26 cellular contexts compared by ENCODE assay signal in genomic region chr4:146435962-146436361, GRCh38.
"Had no signal": no experiment of that assay in that cellular context is flagged by ENCODE, and none has a peak within 500 bp of the region (broad histone marks: within the 10 kb centered on the region; RNA-seq: fewer than 3 reads in every experiment).

No MANE protein-coding gene starts in this region.

- H3K9me3 ChIP-seq: adrenal gland, Peyer's patch, SJSA1 had no signal

- H3K4me3 ChIP-seq: adrenal gland, Peyer's patch, SJSA1 had no signal

- H3K4me1 ChIP-seq: Peyer's patch had no signal

- H3K4me3 Mint-ChIP-seq: activated B cell treated with CpG ODN at 0.5 μM for 24 hours; activated CD8-positive, alpha-beta T cell treated with anti-CD3 and anti-CD28 coated beads for 36 hours; activated naive CD4-positive, alpha-beta T cell treated with anti-CD3 and anti-CD28 coated beads, Interleukin-2, amount 10 ng/mL, durations not matched to agents 7 days and 5 days; activated naive CD8-positive, alpha-beta T cell treated with anti-CD3 and anti-CD28 coated beads, Interleukin-2, amount 10 ng/mL, durations not matched to agents 7 days and 5 days; activated T-cell treated with anti-CD3 and anti-CD28 coated beads, Interleukin-2, amount 50 U/mL, for 72 hours; T-cell had no signal

- H3K36me3 ChIP-seq: adrenal gland, Peyer's patch, SJSA1 had no signal

- H3K9me3 Mint-ChIP-seq: activated B cell treated with CpG ODN at 0.5 μM for 24 hours; activated CD8-positive, alpha-beta T cell treated with anti-CD3 and anti-CD28 coated beads for 36 hours; activated naive CD4-positive, alpha-beta T cell treated with anti-CD3 and anti-CD28 coated beads, Interleukin-2, amount 10 ng/mL, durations not matched to agents 7 days and 5 days; activated naive CD8-positive, alpha-beta T cell treated with anti-CD3 and anti-CD28 coated beads, Interleukin-2, amount 10 ng/mL, durations not matched to agents 7 days and 5 days; activated T-cell treated with anti-CD3 and anti-CD28 coated beads, Interleukin-2, amount 50 U/mL, for 72 hours; activated T-helper 2 cell treated with anti-CD3 and anti-CD28 coated beads, Interferon-gamma antibody, Interleukin-2, Interleukin-4, amounts not matched to agents 10 μg/mL and 5 μg/mL and 100 μg/mL, durations not matched to agents 14 hours and 24 hours and 36 hours; T-cell had no signal

- DNase-seq: activated B cell treated with CpG ODN at 0.5 μM for 24 hours; activated CD8-positive, alpha-beta memory T cell treated with anti-CD3 and anti-CD28 coated beads, Interleukin-2, amount 50 U/mL, for 4 hours; activated CD8-positive, alpha-beta T cell treated with anti-CD3 and anti-CD28 coated beads for 36 hours; activated gamma-delta T cell treated with Interleukin-2 at 50 U/mL for 16 hours; activated naive CD4-positive, alpha-beta T cell treated with anti-CD3 and anti-CD28 coated beads, Interleukin-2, amount 10 ng/mL, durations not matched to agents 7 days and 5 days; activated naive CD8-positive, alpha-beta T cell treated with anti-CD3 and anti-CD28 coated beads, Interleukin-2, amount 10 ng/mL, durations not matched to agents 7 days and 5 days; activated T-cell treated with anti-CD3 and anti-CD28 coated beads, Interleukin-2, amount 50 U/mL, for 72 hours; adrenal gland; anterior cingulate cortex; central memory CD4-positive, alpha-beta T cell; Kasumi-1; KBM-7; NCI-H1105 treated with DMSO at 0.1 percent for 48 hours; NCI-H1436 treated with DMSO at 0.1 percent for 48 hours; NCI-H187; NCI-H2081 treated with DMSO at 0.1 percent for 48 hours; NCI-H446; NCI-H524; Peyer's patch; Right ventricle myocardium superior; T-cell; T-helper 2 cell; T1000 had no signal

- H3K27ac Mint-ChIP-seq: activated B cell treated with CpG ODN at 0.5 μM for 24 hours; activated CD8-positive, alpha-beta T cell treated with anti-CD3 and anti-CD28 coated beads for 36 hours; activated naive CD4-positive, alpha-beta T cell treated with anti-CD3 and anti-CD28 coated beads, Interleukin-2, amount 10 ng/mL, durations not matched to agents 7 days and 5 days; activated naive CD8-positive, alpha-beta T cell treated with anti-CD3 and anti-CD28 coated beads, Interleukin-2, amount 10 ng/mL, durations not matched to agents 7 days and 5 days; activated T-cell treated with anti-CD3 and anti-CD28 coated beads, Interleukin-2, amount 50 U/mL, for 72 hours; activated T-helper 2 cell treated with anti-CD3 and anti-CD28 coated beads, Interferon-gamma antibody, Interleukin-2, Interleukin-4, amounts not matched to agents 10 μg/mL and 5 μg/mL and 100 μg/mL, durations not matched to agents 14 hours and 24 hours and 36 hours; T-cell had no signal

- H3K27me3 ChIP-seq: adrenal gland, Peyer's patch, SJSA1 had no signal

- ATAC-seq: activated CD8-positive, alpha-beta T cell treated with anti-CD3 and anti-CD28 coated beads for 36 hours; activated T-cell treated with anti-CD3 and anti-CD28 coated beads, Interleukin-2, amount 50 U/mL, for 72 hours; T-cell had no signal

- H3K4me1 Mint-ChIP-seq: activated B cell treated with CpG ODN at 0.5 μM for 24 hours; activated naive CD4-positive, alpha-beta T cell treated with anti-CD3 and anti-CD28 coated beads, Interleukin-2, amount 10 ng/mL, durations not matched to agents 7 days and 5 days; activated naive CD8-positive, alpha-beta T cell treated with anti-CD3 and anti-CD28 coated beads, Interleukin-2, amount 10 ng/mL, durations not matched to agents 7 days and 5 days had no signal

- H3K27ac ChIP-seq: adrenal gland, Peyer's patch, RWPE1, SJSA1 had no signal

- H3K27me3 Mint-ChIP-seq: activated B cell treated with CpG ODN at 0.5 μM for 24 hours; activated CD8-positive, alpha-beta T cell treated with anti-CD3 and anti-CD28 coated beads for 36 hours; activated naive CD4-positive, alpha-beta T cell treated with anti-CD3 and anti-CD28 coated beads, Interleukin-2, amount 10 ng/mL, durations not matched to agents 7 days and 5 days; activated naive CD8-positive, alpha-beta T cell treated with anti-CD3 and anti-CD28 coated beads, Interleukin-2, amount 10 ng/mL, durations not matched to agents 7 days and 5 days; T-cell had no signal
